ENCODE assay signal across 1 cellular context in the genomic region with DNA sequence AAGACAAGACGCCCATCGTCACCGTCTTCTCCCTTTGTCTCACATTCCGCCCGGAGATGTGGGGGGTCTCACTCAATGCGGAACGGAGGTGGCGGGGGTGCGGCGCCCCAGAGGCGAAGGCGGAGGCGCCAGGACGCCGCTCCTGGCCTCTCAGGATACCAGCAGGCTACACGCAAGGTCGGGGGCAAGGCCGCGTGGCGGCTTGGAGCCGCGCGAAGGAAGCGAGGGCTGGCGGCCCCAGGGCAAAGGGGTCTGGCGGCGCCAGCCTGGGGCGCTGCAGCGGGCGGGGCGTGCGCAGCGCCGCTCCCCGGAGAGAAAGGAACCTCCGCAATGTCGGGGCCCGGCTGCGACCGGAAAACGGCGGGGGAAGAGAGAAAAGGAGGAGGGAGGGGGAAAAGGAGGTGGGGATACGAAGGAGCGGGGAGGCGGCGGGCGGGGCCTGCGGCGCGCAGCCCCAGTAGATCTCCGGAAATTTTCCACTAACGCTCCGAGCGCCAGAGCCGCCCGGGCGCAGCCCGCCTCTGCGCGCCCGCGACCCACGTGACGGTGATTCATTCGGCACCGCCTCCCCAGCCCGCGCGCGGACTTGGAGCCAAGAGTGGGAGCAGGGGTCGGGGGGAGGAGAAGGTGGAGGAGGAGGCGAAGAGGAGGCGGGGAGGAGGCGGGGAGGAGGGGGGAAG.
TF ChIP-seq lines count a peak whose summit lies in the region.

No MANE protein-coding gene starts in this region.

TF ChIP-seq in HepG2, 621 proteins besides CTCF, POLR2A, EP300 and RAD21 (continued from another document and continues in another):
- TF ChIP-seq, protein P1, sequence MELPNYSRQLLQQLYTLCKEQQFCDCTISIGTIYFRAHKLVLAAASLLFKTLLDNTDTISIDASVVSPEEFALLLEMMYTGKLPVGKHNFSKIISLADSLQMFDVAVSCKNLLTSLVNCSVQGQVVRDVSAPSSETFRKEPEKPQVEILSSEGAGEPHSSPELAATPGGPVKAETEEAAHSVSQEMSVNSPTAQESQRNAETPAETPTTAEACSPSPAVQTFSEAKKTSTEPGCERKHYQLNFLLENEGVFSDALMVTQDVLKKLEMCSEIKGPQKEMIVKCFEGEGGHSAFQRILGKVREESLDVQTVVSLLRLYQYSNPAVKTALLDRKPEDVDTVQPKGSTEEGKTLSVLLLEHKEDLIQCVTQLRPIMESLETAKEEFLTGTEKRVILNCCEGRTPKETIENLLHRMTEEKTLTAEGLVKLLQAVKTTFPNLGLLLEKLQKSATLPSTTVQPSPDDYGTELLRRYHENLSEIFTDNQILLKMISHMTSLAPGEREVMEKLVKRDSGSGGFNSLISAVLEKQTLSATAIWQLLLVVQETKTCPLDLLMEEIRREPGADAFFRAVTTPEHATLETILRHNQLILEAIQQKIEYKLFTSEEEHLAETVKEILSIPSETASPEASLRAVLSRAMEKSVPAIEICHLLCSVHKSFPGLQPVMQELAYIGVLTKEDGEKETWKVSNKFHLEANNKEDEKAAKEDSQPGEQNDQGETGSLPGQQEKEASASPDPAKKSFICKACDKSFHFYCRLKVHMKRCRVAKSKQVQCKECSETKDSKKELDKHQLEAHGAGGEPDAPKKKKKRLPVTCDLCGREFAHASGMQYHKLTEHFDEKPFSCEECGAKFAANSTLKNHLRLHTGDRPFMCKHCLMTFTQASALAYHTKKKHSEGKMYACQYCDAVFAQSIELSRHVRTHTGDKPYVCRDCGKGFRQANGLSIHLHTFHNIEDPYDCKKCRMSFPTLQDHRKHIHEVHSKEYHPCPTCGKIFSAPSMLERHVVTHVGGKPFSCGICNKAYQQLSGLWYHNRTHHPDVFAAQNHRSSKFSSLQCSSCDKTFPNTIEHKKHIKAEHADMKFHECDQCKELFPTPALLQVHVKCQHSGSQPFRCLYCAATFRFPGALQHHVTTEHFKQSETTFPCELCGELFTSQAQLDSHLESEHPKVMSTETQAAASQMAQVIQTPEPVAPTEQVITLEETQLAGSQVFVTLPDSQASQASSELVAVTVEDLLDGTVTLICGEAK (IDR thresholded peaks at IDR 0.05): no peak
- TF ChIP-seq, protein P1 (CRISPR knock-in tag; IDR thresholded peaks at IDR 0.05): peak; percentile 23
- TF ChIP-seq NCOA1 (CRISPR knock-in tag; IDR thresholded peaks at IDR 0.05) (no peak), RARG (CRISPR knock-in tag; IDR thresholded peaks at IDR 0.05; ENCODE audit: low read depth) (no peak), SP2 (CRISPR knock-in tag; IDR thresholded peaks at IDR 0.05) (no peak), ZSCAN22 (CRISPR knock-in tag; IDR thresholded peaks at IDR 0.05) (no peak), ZNF549 (CRISPR knock-in tag; IDR thresholded peaks at IDR 0.05) (no peak), ZNF766 (CRISPR knock-in tag; IDR thresholded peaks at IDR 0.05; ENCODE audit: borderline replicate concordance) (0 out of 2 replicates have a peak, but pooled peaks have one; percentile 58), SIX4 (CRISPR knock-in tag; IDR thresholded peaks at IDR 0.05) (no peak), NPAS2 (CRISPR knock-in tag; IDR thresholded peaks at IDR 0.05; ENCODE audit: borderline replicate concordance) (no peak), ISL2 (CRISPR knock-in tag; IDR thresholded peaks at IDR 0.05) (peak; percentile 47), TBX2 (CRISPR knock-in tag; IDR thresholded peaks at IDR 0.05; ENCODE audit: borderline replicate concordance) (peak; percentile 73; the same call in 1 of the 2 replicates), ZBTB21 (CRISPR knock-in tag; IDR thresholded peaks at IDR 0.05) (0 out of 2 replicates have a peak, but pooled peaks have one; percentile 11), GTF2F1 (IDR thresholded peaks at IDR 0.05; ENCODE audit: low read length) (no peak)
- TF ChIP-seq, protein P2, sequence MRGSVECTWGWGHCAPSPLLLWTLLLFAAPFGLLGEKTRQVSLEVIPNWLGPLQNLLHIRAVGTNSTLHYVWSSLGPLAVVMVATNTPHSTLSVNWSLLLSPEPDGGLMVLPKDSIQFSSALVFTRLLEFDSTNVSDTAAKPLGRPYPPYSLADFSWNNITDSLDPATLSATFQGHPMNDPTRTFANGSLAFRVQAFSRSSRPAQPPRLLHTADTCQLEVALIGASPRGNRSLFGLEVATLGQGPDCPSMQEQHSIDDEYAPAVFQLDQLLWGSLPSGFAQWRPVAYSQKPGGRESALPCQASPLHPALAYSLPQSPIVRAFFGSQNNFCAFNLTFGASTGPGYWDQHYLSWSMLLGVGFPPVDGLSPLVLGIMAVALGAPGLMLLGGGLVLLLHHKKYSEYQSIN (CRISPR knock-in tag; IDR thresholded peaks at IDR 0.05; ENCODE audit: borderline replicate concordance): no peak
- TF ChIP-seq, protein P3, sequence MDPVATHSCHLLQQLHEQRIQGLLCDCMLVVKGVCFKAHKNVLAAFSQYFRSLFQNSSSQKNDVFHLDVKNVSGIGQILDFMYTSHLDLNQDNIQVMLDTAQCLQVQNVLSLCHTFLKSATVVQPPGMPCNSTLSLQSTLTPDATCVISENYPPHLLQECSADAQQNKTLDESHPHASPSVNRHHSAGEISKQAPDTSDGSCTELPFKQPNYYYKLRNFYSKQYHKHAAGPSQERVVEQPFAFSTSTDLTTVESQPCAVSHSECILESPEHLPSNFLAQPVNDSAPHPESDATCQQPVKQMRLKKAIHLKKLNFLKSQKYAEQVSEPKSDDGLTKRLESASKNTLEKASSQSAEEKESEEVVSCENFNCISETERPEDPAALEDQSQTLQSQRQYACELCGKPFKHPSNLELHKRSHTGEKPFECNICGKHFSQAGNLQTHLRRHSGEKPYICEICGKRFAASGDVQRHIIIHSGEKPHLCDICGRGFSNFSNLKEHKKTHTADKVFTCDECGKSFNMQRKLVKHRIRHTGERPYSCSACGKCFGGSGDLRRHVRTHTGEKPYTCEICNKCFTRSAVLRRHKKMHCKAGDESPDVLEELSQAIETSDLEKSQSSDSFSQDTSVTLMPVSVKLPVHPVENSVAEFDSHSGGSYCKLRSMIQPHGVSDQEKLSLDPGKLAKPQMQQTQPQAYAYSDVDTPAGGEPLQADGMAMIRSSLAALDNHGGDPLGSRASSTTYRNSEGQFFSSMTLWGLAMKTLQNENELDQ (CRISPR knock-in tag; IDR thresholded peaks at IDR 0.05; ENCODE audit: borderline replicate concordance): no peak
- TF ChIP-seq, protein P4, sequence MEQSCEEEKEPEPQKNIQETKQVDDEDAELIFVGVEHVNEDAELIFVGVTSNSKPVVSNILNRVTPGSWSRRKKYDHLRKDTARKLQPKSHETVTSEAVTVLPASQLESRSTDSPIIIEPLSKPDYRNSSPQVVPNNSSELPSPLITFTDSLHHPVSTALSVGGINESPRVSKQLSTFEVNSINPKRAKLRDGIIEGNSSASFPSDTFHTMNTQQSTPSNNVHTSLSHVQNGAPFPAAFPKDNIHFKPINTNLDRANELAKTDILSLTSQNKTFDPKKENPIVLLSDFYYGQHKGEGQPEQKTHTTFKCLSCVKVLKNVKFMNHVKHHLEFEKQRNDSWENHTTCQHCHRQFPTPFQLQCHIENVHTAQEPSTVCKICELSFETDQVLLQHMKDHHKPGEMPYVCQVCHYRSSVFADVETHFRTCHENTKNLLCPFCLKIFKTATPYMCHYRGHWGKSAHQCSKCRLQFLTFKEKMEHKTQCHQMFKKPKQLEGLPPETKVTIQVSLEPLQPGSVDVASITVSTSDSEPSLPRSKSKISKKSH (CRISPR knock-in tag; IDR thresholded peaks at IDR 0.05; ENCODE audit: borderline replicate concordance): 0 out of 2 replicates have a peak, but pooled peaks have one; percentile 60
- TF ChIP-seq, protein P5, sequence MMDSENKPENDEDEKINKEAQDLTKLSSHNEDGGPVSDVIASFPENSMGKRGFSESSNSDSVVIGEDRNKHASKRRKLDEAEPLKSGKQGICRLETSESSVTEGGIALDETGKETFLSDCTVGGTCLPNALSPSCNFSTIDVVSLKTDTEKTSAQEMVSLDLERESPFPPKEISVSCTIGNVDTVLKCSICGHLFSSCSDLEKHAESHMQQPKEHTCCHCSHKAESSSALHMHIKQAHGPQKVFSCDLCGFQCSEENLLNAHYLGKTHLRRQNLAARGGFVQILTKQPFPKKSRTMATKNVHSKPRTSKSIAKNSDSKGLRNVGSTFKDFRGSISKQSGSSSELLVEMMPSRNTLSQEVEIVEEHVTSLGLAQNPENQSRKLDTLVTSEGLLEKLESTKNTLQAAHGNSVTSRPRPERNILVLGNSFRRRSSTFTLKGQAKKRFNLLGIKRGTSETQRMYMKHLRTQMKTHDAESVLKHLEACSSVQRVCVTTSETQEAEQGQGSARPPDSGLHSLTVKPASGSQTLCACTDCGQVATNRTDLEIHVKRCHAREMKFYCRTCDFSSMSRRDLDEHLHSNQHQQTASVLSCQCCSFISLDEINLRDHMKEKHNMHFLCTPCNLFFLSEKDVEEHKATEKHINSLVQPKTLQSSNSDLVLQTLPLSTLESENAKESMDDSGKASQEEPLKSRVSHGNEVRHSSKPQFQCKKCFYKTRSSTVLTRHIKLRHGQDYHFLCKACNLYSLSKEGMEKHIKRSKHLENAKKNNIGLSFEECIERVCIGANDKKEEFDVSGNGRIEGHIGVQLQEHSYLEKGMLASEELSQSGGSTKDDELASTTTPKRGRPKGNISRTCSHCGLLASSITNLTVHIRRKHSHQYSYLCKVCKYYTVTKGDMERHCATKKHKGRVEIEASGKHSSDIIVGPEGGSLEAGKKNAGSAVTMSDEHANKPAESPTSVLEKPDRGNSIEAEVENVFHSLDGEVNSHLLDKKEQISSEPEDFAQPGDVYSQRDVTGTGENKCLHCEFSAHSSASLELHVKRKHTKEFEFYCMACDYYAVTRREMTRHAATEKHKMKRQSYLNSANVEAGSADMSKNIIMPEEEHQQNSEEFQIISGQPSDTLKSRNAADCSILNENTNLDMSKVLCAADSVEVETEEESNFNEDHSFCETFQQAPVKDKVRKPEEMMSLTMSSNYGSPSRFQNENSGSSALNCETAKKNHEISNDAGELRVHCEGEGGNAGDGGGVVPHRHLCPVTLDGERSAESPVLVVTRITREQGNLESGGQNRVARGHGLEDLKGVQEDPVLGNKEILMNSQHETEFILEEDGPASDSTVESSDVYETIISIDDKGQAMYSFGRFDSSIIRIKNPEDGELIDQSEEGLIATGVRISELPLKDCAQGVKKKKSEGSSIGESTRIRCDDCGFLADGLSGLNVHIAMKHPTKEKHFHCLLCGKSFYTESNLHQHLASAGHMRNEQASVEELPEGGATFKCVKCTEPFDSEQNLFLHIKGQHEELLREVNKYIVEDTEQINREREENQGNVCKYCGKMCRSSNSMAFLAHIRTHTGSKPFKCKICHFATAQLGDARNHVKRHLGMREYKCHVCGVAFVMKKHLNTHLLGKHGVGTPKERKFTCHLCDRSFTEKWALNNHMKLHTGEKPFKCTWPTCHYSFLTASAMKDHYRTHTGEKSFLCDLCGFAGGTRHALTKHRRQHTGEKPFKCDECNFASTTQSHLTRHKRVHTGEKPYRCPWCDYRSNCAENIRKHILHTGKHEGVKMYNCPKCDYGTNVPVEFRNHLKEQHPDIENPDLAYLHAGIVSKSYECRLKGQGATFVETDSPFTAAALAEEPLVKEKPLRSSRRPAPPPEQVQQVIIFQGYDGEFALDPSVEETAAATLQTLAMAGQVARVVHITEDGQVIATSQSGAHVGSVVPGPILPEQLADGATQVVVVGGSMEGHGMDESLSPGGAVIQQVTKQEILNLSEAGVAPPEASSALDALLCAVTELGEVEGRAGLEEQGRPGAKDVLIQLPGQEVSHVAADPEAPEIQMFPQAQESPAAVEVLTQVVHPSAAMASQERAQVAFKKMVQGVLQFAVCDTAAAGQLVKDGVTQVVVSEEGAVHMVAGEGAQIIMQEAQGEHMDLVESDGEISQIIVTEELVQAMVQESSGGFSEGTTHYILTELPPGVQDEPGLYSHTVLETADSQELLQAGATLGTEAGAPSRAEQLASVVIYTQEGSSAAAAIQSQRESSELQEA (CRISPR knock-in tag; IDR thresholded peaks at IDR 0.05; ENCODE audit: not compliant biosample characterization): no peak
